In genomic region chr9:129506041-129506440, GRCh38 we compare ENCODE assay signal across 27 cellular contexts.
"Had no signal": no experiment of that assay in that cellular context is flagged by ENCODE, and none has a peak within 500 bp of the region (broad histone marks: within the 10 kb centered on the region; RNA-seq: fewer than 3 reads in every experiment).

No MANE protein-coding gene starts in this region.

- H3K27me3 ChIP-seq: pancreas, testis, uterus had no signal

- H3K27me3 Mint-ChIP-seq: activated T-helper 17 cell treated with anti-CD3 and anti-CD28 coated beads, Interleukin-2, amount 50 U/mL, for 72 hours; effector memory CD8-positive, alpha-beta T cell; T-helper 17 cell; type B pancreatic cell had no signal

- H3K4me3 ChIP-seq: pancreas, psoas muscle, testis, uterus had no signal

- DNase-seq: activated CD4-positive, alpha-beta memory T cell treated with anti-CD3 and anti-CD28 coated beads, Interleukin-2, amount 10 ng/mL, durations not matched to agents 7 days and 5 days; activated CD4-positive, alpha-beta T cell treated with anti-CD3 and anti-CD28 coated beads, Interleukin-2, amount 10 ng/mL, durations not matched to agents 24 days and 14 days; activated gamma-delta T cell treated with Interleukin-2 at 50 U/mL for 16 hours; activated T-cell treated with anti-CD3 and anti-CD28 coated beads, Interleukin-2, amount 50 U/mL, for 4 hours; cerebellar nuclear complex; cortex of kidney; effector memory CD8-positive, alpha-beta T cell; foreskin fibroblast; head of caudate nucleus; hippocampal formation; immature natural killer cell; midbrain; naive thymus-derived CD4-positive, alpha-beta T cell; nucleus accumbens; stimulated activated naive CD4-positive, alpha-beta T cell treated with Interleukin-2 at 50 U/mL for 16 hours; T-helper 17 cell; T1000; testis; uterus; WERI-Rb-1 had no signal

- H3K36me3 ChIP-seq: uterus had no signal

- H3K4me1 ChIP-seq: psoas muscle, uterus had no signal

- FAIRE-seq: pancreas had no signal

- H3K36me3 Mint-ChIP-seq: immature natural killer cell, type B pancreatic cell had no signal

- H3K4me1 Mint-ChIP-seq: immature natural killer cell had no signal

- H3K9me3 Mint-ChIP-seq: activated CD4-positive, alpha-beta memory T cell treated with anti-CD3 and anti-CD28 coated beads, Interleukin-2, amount 10 ng/mL, durations not matched to agents 7 days and 5 days; activated CD4-positive, alpha-beta T cell treated with anti-CD3 and anti-CD28 coated beads, Interleukin-2, amount 10 ng/mL, durations not matched to agents 24 days and 14 days; activated naive CD4-positive, alpha-beta T cell treated with anti-CD3 and anti-CD28 coated beads, Interleukin-2, amount 50 U/mL, for 72 hours; activated T-cell treated with anti-CD3 and anti-CD28 coated beads, Interleukin-2, amount 50 U/mL, for 4 hours; activated T-helper 17 cell treated with anti-CD3 and anti-CD28 coated beads, Interleukin-2, amount 50 U/mL, for 72 hours; effector memory CD8-positive, alpha-beta T cell; immature natural killer cell; type B pancreatic cell had no signal

- H3K27ac Mint-ChIP-seq: activated CD4-positive, alpha-beta memory T cell treated with anti-CD3 and anti-CD28 coated beads, Interleukin-2, amount 10 ng/mL, durations not matched to agents 7 days and 5 days; activated CD4-positive, alpha-beta T cell treated with anti-CD3 and anti-CD28 coated beads, Interleukin-2, amount 10 ng/mL, durations not matched to agents 24 days and 14 days; activated naive CD4-positive, alpha-beta T cell treated with anti-CD3 and anti-CD28 coated beads, Interleukin-2, amount 50 U/mL, for 72 hours; activated T-helper 17 cell treated with anti-CD3 and anti-CD28 coated beads, Interleukin-2, amount 50 U/mL, for 72 hours; immature natural killer cell; naive thymus-derived CD4-positive, alpha-beta T cell; T-helper 17 cell had no signal

- H3K4me3 Mint-ChIP-seq: activated CD4-positive, alpha-beta memory T cell treated with anti-CD3 and anti-CD28 coated beads, Interleukin-2, amount 10 ng/mL, durations not matched to agents 7 days and 5 days; activated CD4-positive, alpha-beta T cell treated with anti-CD3 and anti-CD28 coated beads, Interleukin-2, amount 10 ng/mL, durations not matched to agents 24 days and 14 days; activated T-cell treated with anti-CD3 and anti-CD28 coated beads, Interleukin-2, amount 50 U/mL, for 4 hours; activated T-helper 17 cell treated with anti-CD3 and anti-CD28 coated beads, Interleukin-2, amount 50 U/mL, for 72 hours; effector memory CD8-positive, alpha-beta T cell; immature natural killer cell; naive thymus-derived CD4-positive, alpha-beta T cell; T-helper 17 cell; type B pancreatic cell had no signal

- ATAC-seq: activated CD4-positive, CD25-positive, alpha-beta regulatory T cell treated with anti-CD3 and anti-CD28 coated beads, Interleukin-2, amount 50 U/mL, for 24 hours; activated naive CD4-positive, alpha-beta T cell treated with anti-CD3 and anti-CD28 coated beads, Interleukin-2, amount 50 U/mL, for 72 hours; activated T-cell treated with anti-CD3 and anti-CD28 coated beads, Interleukin-2, amount 50 U/mL, for 4 hours; activated T-helper 17 cell treated with anti-CD3 and anti-CD28 coated beads, Interleukin-2, amount 50 U/mL, for 72 hours; effector memory CD8-positive, alpha-beta T cell; esophagus mucosa; naive thymus-derived CD4-positive, alpha-beta T cell; psoas muscle; T-helper 17 cell had no signal

- H3K27ac ChIP-seq: psoas muscle, uterus, WERI-Rb-1 had no signal

- H3K9me3 ChIP-seq: pancreas, psoas muscle, testis, uterus had no signal
